19 cellular contexts compared by ENCODE assay signal in the genomic region with DNA sequence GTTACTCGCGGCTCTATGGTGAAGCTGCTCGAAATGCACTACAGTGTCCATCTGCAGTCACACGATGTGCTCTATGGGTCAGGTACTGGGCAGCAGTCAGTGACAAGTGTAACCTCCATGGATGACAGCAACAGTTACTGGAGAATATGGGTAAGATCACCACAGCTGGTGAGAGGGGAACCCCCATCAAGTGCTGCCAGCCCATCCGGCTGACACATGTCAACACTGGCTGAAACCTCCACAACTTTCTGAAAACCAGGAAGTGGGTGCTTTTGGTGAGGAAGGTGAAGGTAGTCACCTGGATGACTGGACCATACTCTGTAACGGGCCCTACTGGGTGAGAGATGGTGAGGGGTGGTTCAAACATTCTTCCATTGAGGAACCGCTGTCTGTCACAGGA.
A peak's percentile ranks its signal among the peaks of the same experiment; 100 is the strongest.
DNase-seq lines count a peak whose midpoint lies in the region; ATAC-seq and TF ChIP-seq lines count a peak whose summit lies in the region.
"Had no signal": no experiment of that assay in that cellular context is flagged by ENCODE, and none has a peak within 500 bp of the region (broad histone marks: within the 10 kb centered on the region; RNA-seq: fewer than 3 reads in every experiment).

No MANE protein-coding gene starts in this region.

- no peak for DNase-seq in T-helper 2 cell treated with Interferon-gamma antibody and Interleukin-4, amounts not matched to agents 5 μg/mL and 100 μg/mL, for 36 hours (ENCODE audit: low spot score)
- DNase-seq in T-helper 2 cell, result no peak
- peak; percentile 71 for DNase-seq in GM12865 (ENCODE audit: low read depth)
- DNase-seq in mucosa of descending colon, result no peak
- no peak for DNase-seq in stimulated activated naive CD8-positive, alpha-beta T cell treated with anti-CD3 and anti-CD28 coated beads, Interleukin-15, Interleukin-2, amounts not matched to agents 100 U/mL and 50 U/mL, for 24 hours
- DNase-seq in NCI-H524 (lab: John Stamatoyannopoulos, UW), result no peak
- no peak for DNase-seq in substantia nigra (lab: John Stamatoyannopoulos, UW)
- no peak for DNase-seq in osteocyte (ENCODE audit: extremely low spot score, unreplicated experiment)
- DNase-seq: CD8-positive, alpha-beta memory T cell; DND-41; GOT3; NCI-H1092; NCI-H146; NCI-H2081; NCI-H510A had no signal

- TF ChIP-seq CTCF in GM12865 (IDR thresholded peaks at IDR 0.05; ENCODE audit: insufficient read depth, low read depth, low read length, missing control alignments), result no peak
- TF ChIP-seq CTCF in mucosa of descending colon (IDR thresholded peaks at IDR 0.05), result no peak
- TF ChIP-seq CTCF in osteocyte (IDR thresholded peaks at IDR 0.05), result no peak

- H3K27me3 Mint-ChIP-seq in T-helper 2 cell treated with Interferon-gamma antibody and Interleukin-4, amounts not matched to agents 5 μg/mL and 100 μg/mL, for 36 hours (ENCODE audit: low read depth), result no peaks in the 10 kb centered on the region
- no peaks in the 10 kb centered on the region for H3K27me3 Mint-ChIP-seq in osteocyte (ENCODE audit: unreplicated experiment)
- H3K27me3 Mint-ChIP-seq: CD8-positive, alpha-beta memory T cell had no signal

- H3K4me1 ChIP-seq in mucosa of descending colon (ENCODE audit: low read depth), result no peaks in the 10 kb centered on the region
- H3K4me1 ChIP-seq: Peyer's patch had no signal

- peak; percentile 34 for ATAC-seq in mucosa of descending colon
- peak; percentile 11 for ATAC-seq in stimulated activated naive CD8-positive, alpha-beta T cell treated with anti-CD3 and anti-CD28 coated beads, Interleukin-15, Interleukin-2, amounts not matched to agents 100 U/mL and 50 U/mL, for 24 hours
- ATAC-seq: Right ventricle myocardium inferior had no signal

- intact Hi-C loops in mucosa of descending colon (cut with DNase I, micrococcal nuclease), result no loop called here

- no peaks in the 10 kb centered on the region for H3K36me3 ChIP-seq in mucosa of descending colon (ENCODE audit: low read depth)
- H3K36me3 ChIP-seq: Peyer's patch had no signal

- H3K4me1 Mint-ChIP-seq in T-helper 2 cell treated with Interferon-gamma antibody and Interleukin-4, amounts not matched to agents 5 μg/mL and 100 μg/mL, for 36 hours (ENCODE audit: low read depth), result peaks cover 41% of the 10 kb centered on the region
- H3K4me1 Mint-ChIP-seq in osteocyte (ENCODE audit: unreplicated experiment), result peaks cover 16% of the 10 kb centered on the region

- no peak overlapping the region for H3K4me3 ChIP-seq in GM12865 (ENCODE audit: low read depth, low read length)
- H3K4me3 ChIP-seq in mucosa of descending colon, result no peak overlapping the region
- H3K4me3 ChIP-seq: Peyer's patch, SK-N-MC had no signal

- no peaks in the 10 kb centered on the region for H3K9me3 ChIP-seq in mucosa of descending colon
- H3K9me3 ChIP-seq: Peyer's patch had no signal

- H3K36me3 Mint-ChIP-seq in T-helper 2 cell treated with Interferon-gamma antibody and Interleukin-4, amounts not matched to agents 5 μg/mL and 100 μg/mL, for 36 hours (ENCODE audit: low read depth), result peaks cover 40% of the 10 kb centered on the region
- H3K36me3 Mint-ChIP-seq in osteocyte (ENCODE audit: unreplicated experiment), result peaks cover 4% of the 10 kb centered on the region

- H3K27ac ChIP-seq in substantia nigra (ENCODE audit: low read depth, low read length, poor library complexity, severe bottlenecking), result no peak overlapping the region
- H3K27ac ChIP-seq: 22Rv1, Peyer's patch, SK-N-MC had no signal

- peaks cover 30% of the 10 kb centered on the region for H3K9me3 Mint-ChIP-seq in T-helper 2 cell treated with Interferon-gamma antibody and Interleukin-4, amounts not matched to agents 5 μg/mL and 100 μg/mL, for 36 hours
- H3K9me3 Mint-ChIP-seq in osteocyte (ENCODE audit: unreplicated experiment), result peaks cover 19% of the 10 kb centered on the region

- peak overlapping the region; percentile 62 for H3K27ac Mint-ChIP-seq in T-helper 2 cell treated with Interferon-gamma antibody and Interleukin-4, amounts not matched to agents 5 μg/mL and 100 μg/mL, for 36 hours
- no peak overlapping the region for H3K27ac Mint-ChIP-seq in osteocyte (ENCODE audit: unreplicated experiment)

- H3K4me3 Mint-ChIP-seq in T-helper 2 cell treated with Interferon-gamma antibody and Interleukin-4, amounts not matched to agents 5 μg/mL and 100 μg/mL, for 36 hours, result no peak overlapping the region
- H3K4me3 Mint-ChIP-seq in osteocyte (ENCODE audit: unreplicated experiment), result no peak overlapping the region
